ENCODE assay signal across 8 cellular contexts in the genomic region with DNA sequence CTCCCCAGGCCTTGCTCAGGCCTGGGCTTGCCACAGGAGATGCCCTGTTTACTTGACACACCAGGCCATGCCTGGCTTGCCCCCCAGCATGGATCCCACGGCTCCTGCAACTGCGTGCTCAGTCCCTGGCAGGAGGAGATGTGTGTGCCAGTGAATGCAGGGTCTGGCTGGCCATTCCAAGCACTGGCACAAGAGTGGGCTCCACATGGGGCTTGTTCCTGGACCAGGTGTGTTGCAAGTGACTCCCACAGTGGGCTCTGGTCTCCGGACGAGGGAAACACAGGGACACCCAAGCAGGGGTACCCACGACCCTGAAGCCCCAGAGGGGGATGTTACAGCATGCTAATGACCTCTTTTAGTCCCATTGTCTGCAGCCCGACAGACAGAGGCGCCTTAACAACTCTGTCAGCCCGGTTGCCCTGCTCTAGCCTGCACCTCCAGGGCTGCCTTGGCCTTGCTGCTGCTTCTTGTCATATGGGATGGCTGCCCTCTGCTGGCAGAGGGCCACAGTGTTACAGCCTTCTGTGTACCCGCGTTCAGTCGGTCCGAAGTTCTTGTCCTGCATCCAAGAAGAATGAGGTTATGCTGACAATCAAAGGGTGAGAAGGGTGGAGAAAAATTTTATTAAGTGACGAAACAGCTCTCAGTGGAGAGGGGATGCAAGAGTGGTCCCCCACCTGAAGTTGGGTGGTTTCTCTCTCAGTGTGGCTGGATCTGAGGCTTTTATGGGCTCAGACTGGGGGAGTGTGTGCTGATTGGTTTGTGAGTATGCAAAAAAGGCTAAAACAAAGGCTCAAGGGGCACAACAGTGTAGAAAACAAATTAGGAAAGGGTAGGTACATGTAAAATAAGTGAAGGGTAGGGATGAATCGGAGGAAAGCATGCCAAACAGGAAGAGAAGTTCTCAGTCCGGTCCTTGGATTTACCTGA.
A peak's percentile ranks its signal among the peaks of the same experiment; 100 is the strongest.
DNase-seq lines count a peak whose midpoint lies in the region; ATAC-seq and TF ChIP-seq lines count a peak whose summit lies in the region.

No MANE protein-coding gene starts in this region.

- peak; percentile 57 for ATAC-seq in GM21367 (IDR thresholded peaks at IDR 0.05; ENCODE audit: unreplicated experiment)
- ATAC-seq in stimulated activated effector memory CD8-positive, alpha-beta T cell treated with anti-CD3 and anti-CD28 coated beads, Interleukin-12 subunit alpha, Interleukin-12 subunit beta, amount 100 ng/mL, for 72 hours = peak; percentile 75
- ATAC-seq in HG03439 (IDR thresholded peaks at IDR 0.05; ENCODE audit: unreplicated experiment) = no peak
- no peak for ATAC-seq in HG03521 (IDR thresholded peaks at IDR 0.05; ENCODE audit: unreplicated experiment)

- POLR2A ChIA-PET in BJ (lab: Charles Lee) = no interaction called here

- in situ Hi-C loops in SK-MEL-5 (cut with HindIII; ENCODE audit: low pct_unique_long_range_greater_than_20kb, low sequenced_read_pairs) (no loop called here), astrocyte of the cerebellum (cut with HindIII; ENCODE audit: low sequenced_read_pairs) (no loop called here)

- DNase-seq in BJ (ENCODE audit: low read depth) (no peak), SK-MEL-5 (ENCODE audit: low read depth, low spot score) (peak; percentile 80), astrocyte of the cerebellum (ENCODE audit: low read depth) (no peak), kidney epithelial cell (ENCODE audit: low read depth) (no peak)
- DNase-seq in stimulated activated effector memory CD8-positive, alpha-beta T cell treated with anti-CD3 and anti-CD28 coated beads, Interleukin-12 subunit alpha, Interleukin-12 subunit beta, amount 100 ng/mL, for 72 hours (ENCODE audit: low spot score in 2 of 2) = peak in 1 of 2 donors; percentile 58

- H3K36me3 Mint-ChIP-seq in stimulated activated effector memory CD8-positive, alpha-beta T cell treated with anti-CD3 and anti-CD28 coated beads, Interleukin-12 subunit alpha, Interleukin-12 subunit beta, amount 100 ng/mL, for 72 hours = no peaks in the 10 kb centered on the region

- CTCF ChIA-PET in BJ (lab: Yijun Ruan, JAX) = interaction anchor here (0.6 to 1.0 kb wide), 5 partner anchors 79 to 946 kb away, joined by 3 read pairs; no protein-coding TSS in a partner anchor

- no peak overlapping the region for H3K27ac Mint-ChIP-seq in stimulated activated effector memory CD8-positive, alpha-beta T cell treated with anti-CD3 and anti-CD28 coated beads, Interleukin-12 subunit alpha, Interleukin-12 subunit beta, amount 100 ng/mL, for 72 hours

- H3K36me3 ChIP-seq in BJ (ENCODE audit: control insufficient read depth, insufficient read depth, low read length) = no peaks in the 10 kb centered on the region
- H3K36me3 ChIP-seq in kidney epithelial cell (ENCODE audit: control insufficient read depth, insufficient read depth, low read length) = no peaks in the 10 kb centered on the region

- no peaks in the 10 kb centered on the region for H3K4me1 Mint-ChIP-seq in stimulated activated effector memory CD8-positive, alpha-beta T cell treated with anti-CD3 and anti-CD28 coated beads, Interleukin-12 subunit alpha, Interleukin-12 subunit beta, amount 100 ng/mL, for 72 hours

- TF ChIP-seq CTCF in BJ (IDR thresholded peaks at IDR 0.05; ENCODE audit: insufficient read depth, low read depth, low read length) (peak; percentile 47), astrocyte of the cerebellum (IDR thresholded peaks at IDR 0.05; ENCODE audit: low read depth, low read length, missing control alignments) (peak; percentile 19), kidney epithelial cell (IDR thresholded peaks at IDR 0.05; ENCODE audit: insufficient read depth, low read length, poor library complexity, severe bottlenecking) (peak; percentile 35)

- no peaks in the 10 kb centered on the region for H3K9me3 Mint-ChIP-seq in stimulated activated effector memory CD8-positive, alpha-beta T cell treated with anti-CD3 and anti-CD28 coated beads, Interleukin-12 subunit alpha, Interleukin-12 subunit beta, amount 100 ng/mL, for 72 hours

- H3K4me3 Mint-ChIP-seq in stimulated activated effector memory CD8-positive, alpha-beta T cell treated with anti-CD3 and anti-CD28 coated beads, Interleukin-12 subunit alpha, Interleukin-12 subunit beta, amount 100 ng/mL, for 72 hours = no peak overlapping the region

- H3K27me3 ChIP-seq in BJ (ENCODE audit: control insufficient read depth, insufficient read depth, low read length) (no peaks in the 10 kb centered on the region), kidney epithelial cell (ENCODE audit: control insufficient read depth, insufficient read depth, low read length) (no peaks in the 10 kb centered on the region)

- H3K4me3 ChIP-seq in BJ (ENCODE audit: low read depth, low read length) (no peak overlapping the region), astrocyte of the cerebellum (ENCODE audit: low read depth, low read length) (no peak overlapping the region), kidney epithelial cell (ENCODE audit: low read depth, low read length) (no peak overlapping the region)

Comparison
In these comparisons a context has a peak if more than half of its experiments do, and no peak if none do; other contexts are left out.
1. ATAC-seq: peak in GM21367 (single experiment) and stimulated activated effector memory CD8-positive, alpha-beta T cell treated with anti-CD3 and anti-CD28 coated beads, Interleukin-12 subunit alpha, Interleukin-12 subunit beta, amount 100 ng/mL, for 72 hours (single experiment); none in HG03439 (single experiment) and HG03521 (single experiment).
2. Peak in every context shown above with its lines, with median percentiles within 50 percentile points of each other: CTCF ChIP-seq.